In genomic region chr2:54672587-54673456, GRCh38 we compare ENCODE assay signal across 8 cellular contexts.
A peak's percentile ranks its signal among the peaks of the same experiment; 100 is the strongest.
DNase-seq lines count a peak whose midpoint lies in the region; ATAC-seq and TF ChIP-seq lines count a peak whose summit lies in the region.

No MANE protein-coding gene starts in this region.

- H3K27me3 Mint-ChIP-seq in dendritic cell treated with granulocyte-macrophage colony-stimulating factor and Interleukin-4, amounts not matched to agents 40 ng/mL and 50 ng/mL, for 4 days: peaks cover 30% of the 10 kb centered on the region
- peaks cover 6% of the 10 kb centered on the region for H3K27me3 Mint-ChIP-seq in nephron progenitor cell (ENCODE audit: low read depth, poor library complexity)

- no peak for TF ChIP-seq CTCF in nephron progenitor cell (IDR thresholded peaks at IDR 0.05)

- no peaks in the 10 kb centered on the region for H3K36me3 Mint-ChIP-seq in dendritic cell treated with granulocyte-macrophage colony-stimulating factor and Interleukin-4, amounts not matched to agents 40 ng/mL and 50 ng/mL, for 4 days (ENCODE audit: low read depth)
- peaks cover 45% of the 10 kb centered on the region for H3K36me3 Mint-ChIP-seq in nephron progenitor cell (ENCODE audit: low read depth)

- peaks cover 54% of the 10 kb centered on the region for H3K4me1 Mint-ChIP-seq in dendritic cell treated with granulocyte-macrophage colony-stimulating factor and Interleukin-4, amounts not matched to agents 40 ng/mL and 50 ng/mL, for 4 days (ENCODE audit: low read depth)
- H3K4me1 Mint-ChIP-seq in nephron progenitor cell: peaks cover 27% of the 10 kb centered on the region

- H3K9me3 Mint-ChIP-seq in dendritic cell treated with granulocyte-macrophage colony-stimulating factor and Interleukin-4, amounts not matched to agents 40 ng/mL and 50 ng/mL, for 4 days: no peaks in the 10 kb centered on the region
- no peaks in the 10 kb centered on the region for H3K9me3 Mint-ChIP-seq in nephron progenitor cell

- intact Hi-C loops in dendritic cell treated with granulocyte-macrophage colony-stimulating factor and Interleukin-4, amounts not matched to agents 40 ng/mL and 50 ng/mL, for 4 days (cut with micrococcal nuclease): loop anchor here (1.0 kb wide), 1 partner anchor 50 kb away; the partner anchor contains the start of gene EML6

- peak; percentile 36 for ATAC-seq in HG03457 (IDR thresholded peaks at IDR 0.05; ENCODE audit: unreplicated experiment)

- peak overlapping the region; percentile 79 for H3K27ac Mint-ChIP-seq in dendritic cell treated with granulocyte-macrophage colony-stimulating factor and Interleukin-4, amounts not matched to agents 40 ng/mL and 50 ng/mL, for 4 days
- H3K27ac Mint-ChIP-seq in nephron progenitor cell: peak overlapping the region; percentile 84

- H3K4me3 Mint-ChIP-seq in dendritic cell treated with granulocyte-macrophage colony-stimulating factor and Interleukin-4, amounts not matched to agents 40 ng/mL and 50 ng/mL, for 4 days: peak overlapping the region; percentile 70
- no peak overlapping the region for H3K4me3 Mint-ChIP-seq in nephron progenitor cell

- DNase-seq in SKM-1 treated with dmso at 0.1 percent for 144 hours (lab: John Stamatoyannopoulos, UW; ENCODE audit: unreplicated experiment) (peak; percentile 21), SKM-1 (lab: John Stamatoyannopoulos, UW; ENCODE audit: unreplicated experiment) (no peak), nephron progenitor cell (no peak), GM03348 (ENCODE audit: low spot score) (no peak), NCI-H524 (lab: John Stamatoyannopoulos, UW) (no peak), DMS79 (lab: John Stamatoyannopoulos, UW) (no peak)
